In the genomic region with DNA sequence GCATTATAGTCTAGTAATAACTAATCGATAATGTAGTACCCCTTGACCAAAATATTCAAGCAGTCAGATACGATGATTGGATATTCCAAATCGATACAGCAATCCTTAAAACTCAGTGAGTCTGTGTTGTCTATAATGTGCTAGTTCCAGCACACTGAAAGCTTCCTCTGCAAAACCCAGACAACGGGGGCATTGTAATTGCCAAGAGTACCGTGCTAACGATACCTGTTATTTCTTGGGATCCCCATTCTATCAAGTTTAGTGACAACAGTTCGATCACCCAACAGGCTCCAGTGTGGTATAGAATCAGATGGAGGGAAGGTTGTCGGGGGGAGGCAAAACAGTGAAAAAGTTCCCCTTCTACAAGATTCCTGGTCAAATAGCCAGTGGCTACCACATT, we compare ENCODE assay signal across 8 cellular contexts. TPM values are rescaled to one million over a fixed set of nuclear protein-coding genes. Genes with fewer than 3 reads are reported as not detected.
DNase-seq lines count a peak whose midpoint lies in the region; ATAC-seq and TF ChIP-seq lines count a peak whose summit lies in the region.

No MANE protein-coding gene starts in this region.

- peak overlapping the region; percentile 23 for H3K27ac Mint-ChIP-seq in activated CD8-positive, alpha-beta T cell treated with anti-CD3 and anti-CD28 coated beads, Interleukin-2, amount 10 ng/mL, durations not matched to agents 7 days and 5 days
- no peak overlapping the region for H3K27ac Mint-ChIP-seq in stimulated activated naive CD8-positive, alpha-beta T cell treated with anti-CD3 and anti-CD28 coated beads, Interleukin-15, amount 100 ng/mL, for 72 hours

- H3K4me3 ChIP-seq in HFF-Myc (replicated peaks; ENCODE audit: low read depth, low read length) (peak overlapping the region; percentile 55), iPS-20b (ENCODE audit: low read length) (peak overlapping the region; percentile 91)

- H3K27me3 ChIP-seq in iPS-20b (ENCODE audit: insufficient read depth, low read length): peaks cover 28% of the 10 kb centered on the region

- H3K27ac ChIP-seq in iPS-20b (ENCODE audit: low read length): no peak overlapping the region

- no peak for ATAC-seq in activated CD8-positive, alpha-beta T cell treated with anti-CD3 and anti-CD28 coated beads, Interleukin-2, amount 10 ng/mL, durations not matched to agents 7 days and 5 days
- no peak for ATAC-seq in stimulated activated naive CD8-positive, alpha-beta T cell treated with anti-CD3 and anti-CD28 coated beads, Interleukin-15, amount 100 ng/mL, for 72 hours
- no peak for ATAC-seq in GM18870 (IDR thresholded peaks at IDR 0.05; ENCODE audit: unreplicated experiment)

- POLR2A ChIA-PET in activated CD8-positive, alpha-beta T cell treated with anti-CD3 and anti-CD28 coated beads, Interleukin-2, amount 10 ng/mL, durations not matched to agents 7 days and 5 days (lab: Charles Lee): interaction anchor here (0.6 to 1.1 kb wide), 2 partner anchors 70 to 791 kb away, joined by 3 to 4 read pairs; no protein-coding TSS in a partner anchor

- no peaks in the 10 kb centered on the region for H3K36me3 Mint-ChIP-seq in activated CD8-positive, alpha-beta T cell treated with anti-CD3 and anti-CD28 coated beads, Interleukin-2, amount 10 ng/mL, durations not matched to agents 7 days and 5 days (ENCODE audit: low read depth)

- CTCF ChIA-PET in activated CD8-positive, alpha-beta T cell treated with anti-CD3 and anti-CD28 coated beads, Interleukin-2, amount 10 ng/mL, durations not matched to agents 7 days and 5 days (lab: Charles Lee): interaction anchor here (1.1 to 2.8 kb wide), 4 partner anchors 11 to 247 kb away, joined by 4 to 21 read pairs (median 6); no protein-coding TSS in a partner anchor

- peak overlapping the region; percentile 66; the same call in 1 of the 2 replicates for H3K9ac ChIP-seq in iPS-20b (ENCODE audit: low read depth, low read length)

- H3K4me3 Mint-ChIP-seq in activated CD8-positive, alpha-beta T cell treated with anti-CD3 and anti-CD28 coated beads, Interleukin-2, amount 10 ng/mL, durations not matched to agents 7 days and 5 days: peak overlapping the region; percentile 84
- H3K4me3 Mint-ChIP-seq in stimulated activated naive CD8-positive, alpha-beta T cell treated with anti-CD3 and anti-CD28 coated beads, Interleukin-15, amount 100 ng/mL, for 72 hours: peak overlapping the region; percentile 83 to 90

- H3K9me3 ChIP-seq in iPS-20b (ENCODE audit: insufficient read depth, low read depth, low read length): no peaks in the 10 kb centered on the region

- no peaks in the 10 kb centered on the region for H3K36me3 ChIP-seq in iPS-20b (ENCODE audit: insufficient read depth, low read depth, low read length)

- H3K27me3 Mint-ChIP-seq in activated CD8-positive, alpha-beta T cell treated with anti-CD3 and anti-CD28 coated beads, Interleukin-2, amount 10 ng/mL, durations not matched to agents 7 days and 5 days (ENCODE audit: low read depth): no peaks in the 10 kb centered on the region
- H3K27me3 Mint-ChIP-seq in stimulated activated naive CD8-positive, alpha-beta T cell treated with anti-CD3 and anti-CD28 coated beads, Interleukin-15, amount 100 ng/mL, for 72 hours: no peaks in the 10 kb centered on the region

- no peak for TF ChIP-seq CTCF in HFF-Myc (IDR thresholded peaks at IDR 0.05; ENCODE audit: low read depth, low read length, missing control alignments)

- peaks cover 26% of the 10 kb centered on the region; the same call in 1 of the 2 replicates for H3K4me1 ChIP-seq in iPS-20b (ENCODE audit: insufficient read depth, low read length)

- peaks cover 10% of the 10 kb centered on the region for H3K4me1 Mint-ChIP-seq in activated CD8-positive, alpha-beta T cell treated with anti-CD3 and anti-CD28 coated beads, Interleukin-2, amount 10 ng/mL, durations not matched to agents 7 days and 5 days (ENCODE audit: low read depth)
- peaks cover 26% of the 10 kb centered on the region for H3K4me1 Mint-ChIP-seq in stimulated activated naive CD8-positive, alpha-beta T cell treated with anti-CD3 and anti-CD28 coated beads, Interleukin-15, amount 100 ng/mL, for 72 hours

- no peak for DNase-seq in HFF-Myc (ENCODE audit: extremely low read depth, low read depth)
- DNase-seq in activated CD8-positive, alpha-beta T cell treated with anti-CD3 and anti-CD28 coated beads, Interleukin-2, amount 10 ng/mL, durations not matched to agents 7 days and 5 days: no peak
- no peak for DNase-seq in stimulated activated naive CD8-positive, alpha-beta T cell treated with anti-CD3 and anti-CD28 coated beads, Interleukin-15, amount 100 ng/mL, for 72 hours
- DNase-seq in COR-L47 (lab: John Stamatoyannopoulos, UW): no peak
- no peak for DNase-seq in LoVo (ENCODE audit: low spot score)
- DNase-seq in stimulated activated CD4-positive, alpha-beta T cell treated with anti-CD3 and anti-CD28 coated beads, Interleukin-15, amount 100 ng/mL, for 24 hours: no peak

- H3K9me3 Mint-ChIP-seq in activated CD8-positive, alpha-beta T cell treated with anti-CD3 and anti-CD28 coated beads, Interleukin-2, amount 10 ng/mL, durations not matched to agents 7 days and 5 days (ENCODE audit: insufficient read depth): no peaks in the 10 kb centered on the region
- H3K9me3 Mint-ChIP-seq in stimulated activated naive CD8-positive, alpha-beta T cell treated with anti-CD3 and anti-CD28 coated beads, Interleukin-15, amount 100 ng/mL, for 72 hours: no peaks in the 10 kb centered on the region

RNA-seq across cellular contexts. Expression of gene ZNF438, which starts 0.9 kb away (rescaled TPM):
- total RNA-seq in activated CD8-positive, alpha-beta T cell treated with anti-CD3 and anti-CD28 coated beads, Interleukin-2, amount 10 ng/mL, durations not matched to agents 7 days and 5 days: 1 to 10 TPM; 2.3 to 2.6 TPM
